In the genomic region with DNA sequence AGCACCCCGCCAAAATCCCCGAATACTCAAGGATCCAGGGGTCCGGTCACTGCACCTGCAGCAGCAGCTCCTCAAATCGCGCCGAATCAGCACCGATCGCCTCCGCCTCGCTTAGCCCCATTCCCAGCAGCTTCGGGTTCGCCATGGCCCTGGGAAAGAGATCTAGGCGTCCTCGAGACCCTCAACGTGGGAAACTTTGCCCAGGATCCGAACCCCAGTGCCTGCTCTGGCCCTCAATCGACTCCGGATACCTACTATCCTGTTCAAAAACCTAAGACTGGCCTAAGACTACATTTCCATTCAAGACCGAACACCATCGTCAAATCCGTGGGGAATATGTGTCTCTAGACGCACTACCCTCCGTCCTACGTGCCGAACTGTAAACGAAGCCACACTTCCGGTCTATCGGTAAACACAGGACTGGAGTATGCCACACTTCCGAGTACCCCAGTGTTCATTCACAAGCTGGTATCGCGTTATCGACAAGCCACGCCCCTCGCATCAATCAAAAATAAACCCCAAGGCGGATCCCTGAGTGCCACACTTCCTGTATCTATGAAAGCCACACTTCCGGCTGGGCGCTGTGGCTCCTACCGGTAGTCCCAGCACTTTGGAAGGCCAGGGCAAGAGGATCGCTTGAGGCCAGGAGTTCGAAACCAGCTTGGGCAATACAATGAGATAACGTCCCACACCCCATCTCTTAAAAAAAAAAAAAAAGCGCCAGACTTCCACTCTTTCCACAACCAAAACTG, we compare ENCODE assay signal across 1 cellular context.
A peak's percentile ranks its signal among the peaks of the same experiment; 100 is the strongest.
TF ChIP-seq lines count a peak whose summit lies in the region.

Gene PIH1D1, minus strand, starts transcription at position 385 of the 752 bp plus-strand sequence. Its CDS starts 240 bp downstream, at position 145.

TF ChIP-seq in GM12878, 131 proteins besides CTCF, POLR2A, EP300 and RAD21 (continued from another document and continues in another):
- TF ChIP-seq, protein P1, sequence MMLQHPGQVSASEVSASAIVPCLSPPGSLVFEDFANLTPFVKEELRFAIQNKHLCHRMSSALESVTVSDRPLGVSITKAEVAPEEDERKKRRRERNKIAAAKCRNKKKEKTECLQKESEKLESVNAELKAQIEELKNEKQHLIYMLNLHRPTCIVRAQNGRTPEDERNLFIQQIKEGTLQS (IDR thresholded peaks at IDR 0.05; ENCODE audit: borderline replicate concordance, extremely low read depth, low read depth, low read length), result no peak
- TF ChIP-seq ETV6 (conservative IDR thresholded peaks at IDR 0.05 in 1 of 2, IDR thresholded peaks at IDR 0.05 in 1 of 2; ENCODE audit: borderline replicate concordance in 1 of 2, low read depth in 1 of 2) (no peak), POLR2AphosphoS5 (IDR thresholded peaks at IDR 0.05; ENCODE audit: low read length) (peak; percentile 83), CHD2 (IDR thresholded peaks at IDR 0.05; ENCODE audit: borderline replicate concordance, low read depth, low read length) (peak; percentile 99), NRF1 (conservative IDR thresholded peaks at IDR 0.05; ENCODE audit: low read depth, low read length) (no peak), HDGF (IDR thresholded peaks at IDR 0.05) (peak; percentile 62; the same call in 1 of the 2 replicates), SRF (IDR thresholded peaks at IDR 0.05; ENCODE audit: low read depth in 2 of 2, low read length in 2 of 2) (no peak), MTA2 (IDR thresholded peaks at IDR 0.05; ENCODE audit: low read depth) (0 out of 2 replicates have a peak, but pooled peaks have one; percentile 19), EZH2 (IDR thresholded peaks at IDR 0.05; ENCODE audit: borderline replicate concordance, control insufficient read depth, low read depth, low read length) (no peak), E2F4 (IDR thresholded peaks at IDR 0.05; ENCODE audit: low read depth, low read length) (no peak), SIX5 (IDR thresholded peaks at IDR 0.05; ENCODE audit: low read depth, low read length, severe bottlenecking) (peak; percentile 71), EGR1 (IDR thresholded peaks at IDR 0.05; ENCODE audit: borderline replicate concordance in 1 of 2, low read depth in 2 of 2, low read length in 2 of 2) (no peak), TCF3 (IDR thresholded peaks at IDR 0.05; ENCODE audit: borderline replicate concordance, insufficient read depth, low read depth, low read length) (no peak), MXI1 (IDR thresholded peaks at IDR 0.05; ENCODE audit: low read depth, low read length) (peak; percentile 69; the same call in 1 of the 2 replicates), SP1 (IDR thresholded peaks at IDR 0.05; ENCODE audit: low read depth, low read length) (peak; percentile 75), CHD4 (IDR thresholded peaks at IDR 0.05) (no peak), PAX8 (IDR thresholded peaks at IDR 0.05) (no peak), LARP7 (IDR thresholded peaks at IDR 0.05) (no peak; the same call in 1 of the 2 replicates), ESRRA (IDR thresholded peaks at IDR 0.05; ENCODE audit: low read length) (no peak), RFX5 (IDR thresholded peaks at IDR 0.05; ENCODE audit: low read depth, low read length) (no peak), CBFB (IDR thresholded peaks at IDR 0.05; ENCODE audit: low read depth) (peak; percentile 75; the same call in 1 of the 2 replicates), ELK1 (IDR thresholded peaks at IDR 0.05; ENCODE audit: low read depth, low read length) (peak; percentile 81), HDAC2 (IDR thresholded peaks at IDR 0.05) (no peak), BRCA1 (IDR thresholded peaks at IDR 0.05; ENCODE audit: low read depth, low read length) (peak; percentile 76), EED (IDR thresholded peaks at IDR 0.05; ENCODE audit: low read depth) (peak; percentile 20; the same call in 1 of the 2 replicates), IRF3 (IDR thresholded peaks at IDR 0.05) (no peak), POU2F2 (IDR thresholded peaks at IDR 0.05; ENCODE audit: borderline replicate concordance, low read depth, low read length) (peak; percentile 25; the same call in 2 of the 3 replicates), TCF7 (IDR thresholded peaks at IDR 0.05; ENCODE audit: borderline replicate concordance) (no peak), CUX1 (IDR thresholded peaks at IDR 0.05; ENCODE audit: insufficient replicate concordance, low read depth, low read length) (peak; percentile 41), MYC (IDR thresholded peaks at IDR 0.05; ENCODE audit: insufficient read depth, insufficient read length, insufficient replicate concordance, low read length, severe bottlenecking) (no peak), YBX1 (IDR thresholded peaks at IDR 0.05) (no peak), DPF2 (IDR thresholded peaks at IDR 0.05) (0 out of 2 replicates have a peak, but pooled peaks have one; percentile 25), FOXK2 (IDR thresholded peaks at IDR 0.05) (peak; percentile 91), HDAC6 (IDR thresholded peaks at IDR 0.05; ENCODE audit: unreplicated experiment) (no peak), BHLHE40 (IDR thresholded peaks at IDR 0.05; ENCODE audit: borderline replicate concordance in 1 of 2, low read depth in 2 of 2, low read length in 1 of 2) (peak in 1 of 2 experiments; percentile 41; a peak in 2 of 4 replicates), MTA3 (IDR thresholded peaks at IDR 0.05; ENCODE audit: borderline replicate concordance, low read length) (no peak), RB1 (IDR thresholded peaks at IDR 0.05; ENCODE audit: borderline replicate concordance) (no peak; the same call in 1 of the 2 replicates), ZNF217 (IDR thresholded peaks at IDR 0.05) (no peak), HSF1 (IDR thresholded peaks at IDR 0.05; ENCODE audit: low read depth, low read length) (no peak)
- TF ChIP-seq, protein P2, sequence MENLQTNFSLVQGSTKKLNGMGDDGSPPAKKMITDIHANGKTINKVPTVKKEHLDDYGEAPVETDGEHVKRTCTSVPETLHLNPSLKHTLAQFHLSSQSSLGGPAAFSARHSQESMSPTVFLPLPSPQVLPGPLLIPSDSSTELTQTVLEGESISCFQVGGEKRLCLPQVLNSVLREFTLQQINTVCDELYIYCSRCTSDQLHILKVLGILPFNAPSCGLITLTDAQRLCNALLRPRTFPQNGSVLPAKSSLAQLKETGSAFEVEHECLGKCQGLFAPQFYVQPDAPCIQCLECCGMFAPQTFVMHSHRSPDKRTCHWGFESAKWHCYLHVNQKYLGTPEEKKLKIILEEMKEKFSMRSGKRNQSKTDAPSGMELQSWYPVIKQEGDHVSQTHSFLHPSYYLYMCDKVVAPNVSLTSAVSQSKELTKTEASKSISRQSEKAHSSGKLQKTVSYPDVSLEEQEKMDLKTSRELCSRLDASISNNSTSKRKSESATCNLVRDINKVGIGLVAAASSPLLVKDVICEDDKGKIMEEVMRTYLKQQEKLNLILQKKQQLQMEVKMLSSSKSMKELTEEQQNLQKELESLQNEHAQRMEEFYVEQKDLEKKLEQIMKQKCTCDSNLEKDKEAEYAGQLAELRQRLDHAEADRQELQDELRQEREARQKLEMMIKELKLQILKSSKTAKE (IDR thresholded peaks at IDR 0.05; ENCODE audit: low read depth, poor library complexity, severe bottlenecking), result no peak
- TF ChIP-seq, protein P3, sequence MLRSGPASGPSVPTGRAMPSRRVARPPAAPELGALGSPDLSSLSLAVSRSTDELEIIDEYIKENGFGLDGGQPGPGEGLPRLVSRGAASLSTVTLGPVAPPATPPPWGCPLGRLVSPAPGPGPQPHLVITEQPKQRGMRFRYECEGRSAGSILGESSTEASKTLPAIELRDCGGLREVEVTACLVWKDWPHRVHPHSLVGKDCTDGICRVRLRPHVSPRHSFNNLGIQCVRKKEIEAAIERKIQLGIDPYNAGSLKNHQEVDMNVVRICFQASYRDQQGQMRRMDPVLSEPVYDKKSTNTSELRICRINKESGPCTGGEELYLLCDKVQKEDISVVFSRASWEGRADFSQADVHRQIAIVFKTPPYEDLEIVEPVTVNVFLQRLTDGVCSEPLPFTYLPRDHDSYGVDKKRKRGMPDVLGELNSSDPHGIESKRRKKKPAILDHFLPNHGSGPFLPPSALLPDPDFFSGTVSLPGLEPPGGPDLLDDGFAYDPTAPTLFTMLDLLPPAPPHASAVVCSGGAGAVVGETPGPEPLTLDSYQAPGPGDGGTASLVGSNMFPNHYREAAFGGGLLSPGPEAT (IDR thresholded peaks at IDR 0.05; ENCODE audit: low read depth), result peak; percentile 50; the same call in 1 of the 2 replicates
- TF ChIP-seq, protein P4, sequence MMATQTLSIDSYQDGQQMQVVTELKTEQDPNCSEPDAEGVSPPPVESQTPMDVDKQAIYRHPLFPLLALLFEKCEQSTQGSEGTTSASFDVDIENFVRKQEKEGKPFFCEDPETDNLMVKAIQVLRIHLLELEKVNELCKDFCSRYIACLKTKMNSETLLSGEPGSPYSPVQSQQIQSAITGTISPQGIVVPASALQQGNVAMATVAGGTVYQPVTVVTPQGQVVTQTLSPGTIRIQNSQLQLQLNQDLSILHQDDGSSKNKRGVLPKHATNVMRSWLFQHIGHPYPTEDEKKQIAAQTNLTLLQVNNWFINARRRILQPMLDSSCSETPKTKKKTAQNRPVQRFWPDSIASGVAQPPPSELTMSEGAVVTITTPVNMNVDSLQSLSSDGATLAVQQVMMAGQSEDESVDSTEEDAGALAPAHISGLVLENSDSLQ (IDR thresholded peaks at IDR 0.05), result peak; percentile 98
